21 cellular contexts compared by ENCODE assay signal in the genomic region with DNA sequence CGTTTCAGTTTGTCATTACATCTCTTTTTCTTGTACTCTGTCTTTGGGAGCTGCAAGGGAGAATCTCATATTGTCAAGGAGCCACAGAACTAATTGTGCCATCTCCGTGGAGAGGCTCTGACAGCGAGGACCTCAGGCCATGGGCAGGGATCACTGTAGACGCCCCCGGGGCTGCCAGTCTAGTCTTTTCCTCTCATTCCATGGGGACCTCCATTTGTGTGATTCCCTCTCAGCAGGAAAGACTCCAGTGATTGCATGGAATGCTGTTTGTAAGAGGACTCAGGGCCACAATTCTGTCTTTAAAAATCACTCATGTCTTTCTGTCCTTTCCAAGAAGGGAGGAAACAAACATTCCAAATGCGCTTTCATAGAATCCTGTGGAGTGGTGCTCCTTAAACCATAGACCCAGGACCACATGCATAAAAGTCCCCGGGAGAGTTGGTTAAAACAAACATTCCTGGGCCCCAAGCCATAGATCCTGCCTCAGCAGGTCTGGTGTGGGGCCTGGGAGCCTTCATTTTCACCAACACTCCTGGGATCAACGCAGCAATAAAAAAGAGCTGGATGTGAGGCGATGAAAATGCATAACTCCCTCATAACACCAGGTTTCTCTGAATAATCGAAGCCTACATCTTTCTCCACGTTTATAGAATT.
"Had no signal": no experiment of that assay in that cellular context is flagged by ENCODE, and none has a peak within 500 bp of the region (broad histone marks: within the 10 kb centered on the region; RNA-seq: fewer than 3 reads in every experiment).

No MANE protein-coding gene starts in this region.

- H3K4me3 ChIP-seq: coronary artery, hepatocyte, lower lobe of right lung, prostate gland, spleen, tibial nerve had no signal

- H3K27ac ChIP-seq: coronary artery, foreskin keratinocyte, hepatocyte, lower lobe of right lung, parathyroid adenoma, prostate gland, spleen, tibial nerve had no signal

- H3K9ac ChIP-seq: parathyroid adenoma had no signal

- H3K36me3 ChIP-seq: lower lobe of right lung, prostate gland, spleen, tibial nerve had no signal

- H3K4me1 ChIP-seq: foreskin keratinocyte, lower lobe of right lung, parathyroid adenoma, prostate gland, spleen, tibial nerve had no signal

- H3K27me3 ChIP-seq: foreskin keratinocyte, hepatocyte, spleen, tibial nerve had no signal

- H3K9me3 ChIP-seq: lower lobe of right lung, prostate gland, spleen, tibial nerve had no signal

- ATAC-seq: foreskin keratinocyte; left lobe of liver; lower lobe of right lung; natural killer cell treated with Interleukin-12 subunit alpha and Interleukin-12 subunit beta and Interleukin-15 and Interleukin-18, amount 100 ng/mL, for 72 hours; sciatic nerve; stimulated activated memory B cell treated with anti-CD40 and anti-IgM and Interleukin-4, amounts not matched to agents 10 μg/mL and 1 μg/mL and 100 μg/mL, for 72 hours had no signal

- DNase-seq: effector CD4-positive, alpha-beta T cell; endodermal cell; erythroblast; foreskin keratinocyte; kidney glomerular epithelial cell; lower lobe of right lung; midbrain; retina; spleen; stimulated activated CD4-positive, alpha-beta T cell treated with anti-CD3 and anti-CD28 coated beads, Interleukin-15, amount 100 ng/mL, for 24 hours; stimulated activated CD4-positive, alpha-beta T cell treated with anti-CD3 and anti-CD28 coated beads, Interleukin-1b, Interleukin-23, amount 100 ng/mL, for 48 hours; stimulated activated CD4-positive, alpha-beta T cell treated with anti-CD3 and anti-CD28 coated beads, Interleukin-4, amount 100 ng/mL, for 24 hours had no signal
